Comparison of ENCODE assay signal across 1 cellular context in genomic region chr12:131253376-131254026, GRCh38.
TF ChIP-seq lines count a peak whose summit lies in the region.

No MANE protein-coding gene starts in this region.

TF ChIP-seq in HEK293, 187 proteins besides CTCF, POLR2A, EP300 and RAD21 (continued from another document):
- TF ChIP-seq, protein P1, sequence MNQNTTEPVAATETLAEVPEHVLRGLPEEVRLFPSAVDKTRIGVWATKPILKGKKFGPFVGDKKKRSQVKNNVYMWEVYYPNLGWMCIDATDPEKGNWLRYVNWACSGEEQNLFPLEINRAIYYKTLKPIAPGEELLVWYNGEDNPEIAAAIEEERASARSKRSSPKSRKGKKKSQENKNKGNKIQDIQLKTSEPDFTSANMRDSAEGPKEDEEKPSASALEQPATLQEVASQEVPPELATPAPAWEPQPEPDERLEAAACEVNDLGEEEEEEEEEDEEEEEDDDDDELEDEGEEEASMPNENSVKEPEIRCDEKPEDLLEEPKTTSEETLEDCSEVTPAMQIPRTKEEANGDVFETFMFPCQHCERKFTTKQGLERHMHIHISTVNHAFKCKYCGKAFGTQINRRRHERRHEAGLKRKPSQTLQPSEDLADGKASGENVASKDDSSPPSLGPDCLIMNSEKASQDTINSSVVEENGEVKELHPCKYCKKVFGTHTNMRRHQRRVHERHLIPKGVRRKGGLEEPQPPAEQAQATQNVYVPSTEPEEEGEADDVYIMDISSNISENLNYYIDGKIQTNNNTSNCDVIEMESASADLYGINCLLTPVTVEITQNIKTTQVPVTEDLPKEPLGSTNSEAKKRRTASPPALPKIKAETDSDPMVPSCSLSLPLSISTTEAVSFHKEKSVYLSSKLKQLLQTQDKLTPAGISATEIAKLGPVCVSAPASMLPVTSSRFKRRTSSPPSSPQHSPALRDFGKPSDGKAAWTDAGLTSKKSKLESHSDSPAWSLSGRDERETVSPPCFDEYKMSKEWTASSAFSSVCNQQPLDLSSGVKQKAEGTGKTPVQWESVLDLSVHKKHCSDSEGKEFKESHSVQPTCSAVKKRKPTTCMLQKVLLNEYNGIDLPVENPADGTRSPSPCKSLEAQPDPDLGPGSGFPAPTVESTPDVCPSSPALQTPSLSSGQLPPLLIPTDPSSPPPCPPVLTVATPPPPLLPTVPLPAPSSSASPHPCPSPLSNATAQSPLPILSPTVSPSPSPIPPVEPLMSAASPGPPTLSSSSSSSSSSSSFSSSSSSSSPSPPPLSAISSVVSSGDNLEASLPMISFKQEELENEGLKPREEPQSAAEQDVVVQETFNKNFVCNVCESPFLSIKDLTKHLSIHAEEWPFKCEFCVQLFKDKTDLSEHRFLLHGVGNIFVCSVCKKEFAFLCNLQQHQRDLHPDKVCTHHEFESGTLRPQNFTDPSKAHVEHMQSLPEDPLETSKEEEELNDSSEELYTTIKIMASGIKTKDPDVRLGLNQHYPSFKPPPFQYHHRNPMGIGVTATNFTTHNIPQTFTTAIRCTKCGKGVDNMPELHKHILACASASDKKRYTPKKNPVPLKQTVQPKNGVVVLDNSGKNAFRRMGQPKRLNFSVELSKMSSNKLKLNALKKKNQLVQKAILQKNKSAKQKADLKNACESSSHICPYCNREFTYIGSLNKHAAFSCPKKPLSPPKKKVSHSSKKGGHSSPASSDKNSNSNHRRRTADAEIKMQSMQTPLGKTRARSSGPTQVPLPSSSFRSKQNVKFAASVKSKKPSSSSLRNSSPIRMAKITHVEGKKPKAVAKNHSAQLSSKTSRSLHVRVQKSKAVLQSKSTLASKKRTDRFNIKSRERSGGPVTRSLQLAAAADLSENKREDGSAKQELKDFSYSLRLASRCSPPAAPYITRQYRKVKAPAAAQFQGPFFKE (tag by site-specific recombination; IDR thresholded peaks at IDR 0.05; ENCODE audit: borderline replicate concordance): no peak
